ENCODE assay signal across 21 cellular contexts in genomic region chr9:125540497-125540896, GRCh38.
A peak's percentile ranks its signal among the peaks of the same experiment; 100 is the strongest.
DNase-seq lines count a peak whose midpoint lies in the region; ATAC-seq, FAIRE-seq and TF ChIP-seq lines count a peak whose summit lies in the region.
"Had no signal": no experiment of that assay in that cellular context is flagged by ENCODE, and none has a peak within 500 bp of the region (broad histone marks: within the 10 kb centered on the region; RNA-seq: fewer than 3 reads in every experiment).

No MANE protein-coding gene starts in this region.

- H3K4me1 ChIP-seq in esophagus squamous epithelium = peaks cover 23 to 91% (median 36%) of the 10 kb centered on the region in 3 donors
- H3K4me1 ChIP-seq: neural progenitor cell had no signal

- H3K4me3 ChIP-seq in esophagus squamous epithelium = no peak overlapping the region
- H3K4me3 ChIP-seq: heart right ventricle, neural progenitor cell, prostate gland, testis had no signal

- WGBS in esophagus squamous epithelium, 2 donors = 37 to 73% methylated on average over 3 of the region's 3 CpGs

- H3K4me1 Mint-ChIP-seq in activated T-cell treated with anti-CD3 and anti-CD28 coated beads, Interleukin-2, amount 50 U/mL, for 72 hours (ENCODE audit: low read depth) = peaks cover 12% of the 10 kb centered on the region
- peaks cover 4% of the 10 kb centered on the region for H3K4me1 Mint-ChIP-seq in stimulated activated effector memory CD8-positive, alpha-beta T cell treated with anti-CD3 and anti-CD28 coated beads, Interleukin-12 subunit alpha, Interleukin-12 subunit beta, amount 100 ng/mL, for 72 hours
- H3K4me1 Mint-ChIP-seq: CD14-positive monocyte, neural progenitor cell had no signal

- TF ChIP-seq CTCF in esophagus squamous epithelium (IDR thresholded peaks at IDR 0.05) = no peak

- no peak overlapping the region for H3K27ac Mint-ChIP-seq in activated T-cell treated with anti-CD3 and anti-CD28 coated beads, Interleukin-2, amount 50 U/mL, for 72 hours
- H3K27ac Mint-ChIP-seq in stimulated activated effector memory CD8-positive, alpha-beta T cell treated with anti-CD3 and anti-CD28 coated beads, Interleukin-12 subunit alpha, Interleukin-12 subunit beta, amount 100 ng/mL, for 72 hours = no peak overlapping the region
- H3K27ac Mint-ChIP-seq: activated CD4-positive, alpha-beta memory T cell treated with anti-CD3 and anti-CD28 coated beads for 36 hours; activated naive CD8-positive, alpha-beta T cell treated with anti-CD3 and anti-CD28 coated beads, Interleukin-2, amount 10 ng/mL, durations not matched to agents 7 days and 5 days; CD14-positive monocyte; neural progenitor cell had no signal

- H3K9me3 ChIP-seq in esophagus squamous epithelium = no peaks in the 10 kb centered on the region
- H3K9me3 ChIP-seq: heart right ventricle, prostate gland, testis had no signal

- no peak overlapping the region for H3K4me3 Mint-ChIP-seq in activated T-cell treated with anti-CD3 and anti-CD28 coated beads, Interleukin-2, amount 50 U/mL, for 72 hours
- H3K4me3 Mint-ChIP-seq in stimulated activated effector memory CD8-positive, alpha-beta T cell treated with anti-CD3 and anti-CD28 coated beads, Interleukin-12 subunit alpha, Interleukin-12 subunit beta, amount 100 ng/mL, for 72 hours = no peak overlapping the region
- H3K4me3 Mint-ChIP-seq: activated CD4-positive, alpha-beta memory T cell treated with anti-CD3 and anti-CD28 coated beads for 36 hours; activated naive CD8-positive, alpha-beta T cell treated with anti-CD3 and anti-CD28 coated beads, Interleukin-2, amount 10 ng/mL, durations not matched to agents 7 days and 5 days; CD14-positive monocyte; neural progenitor cell had no signal

- H3K27ac ChIP-seq in esophagus squamous epithelium = peak overlapping the region in 3 of 4 donors; percentile 54 to 68 (median 58)
- H3K27ac ChIP-seq: heart right ventricle, neural progenitor cell, prostate gland, testis, VCaP had no signal

- H3K36me3 Mint-ChIP-seq in activated T-cell treated with anti-CD3 and anti-CD28 coated beads, Interleukin-2, amount 50 U/mL, for 72 hours (ENCODE audit: insufficient read depth in 2 of 2) = peaks cover 0 to 4% of the 10 kb centered on the region in 2 donors
- peaks cover 29% of the 10 kb centered on the region for H3K36me3 Mint-ChIP-seq in stimulated activated effector memory CD8-positive, alpha-beta T cell treated with anti-CD3 and anti-CD28 coated beads, Interleukin-12 subunit alpha, Interleukin-12 subunit beta, amount 100 ng/mL, for 72 hours

- H3K9me3 Mint-ChIP-seq in activated T-cell treated with anti-CD3 and anti-CD28 coated beads, Interleukin-2, amount 50 U/mL, for 72 hours = no peaks in the 10 kb centered on the region
- H3K9me3 Mint-ChIP-seq in stimulated activated effector memory CD8-positive, alpha-beta T cell treated with anti-CD3 and anti-CD28 coated beads, Interleukin-12 subunit alpha, Interleukin-12 subunit beta, amount 100 ng/mL, for 72 hours = no peaks in the 10 kb centered on the region
- H3K9me3 Mint-ChIP-seq: activated CD4-positive, alpha-beta memory T cell treated with anti-CD3 and anti-CD28 coated beads for 36 hours; activated naive CD8-positive, alpha-beta T cell treated with anti-CD3 and anti-CD28 coated beads, Interleukin-2, amount 10 ng/mL, durations not matched to agents 7 days and 5 days; CD14-positive monocyte; neural progenitor cell had no signal

- H3K36me3 ChIP-seq in esophagus squamous epithelium = no peaks in the 10 kb centered on the region
- H3K36me3 ChIP-seq: neural progenitor cell, prostate gland had no signal

- FAIRE-seq in RCC 7860 (lab: Jason Lieb, UNC) = peak; percentile 89
- FAIRE-seq: A204.1 had no signal

- ATAC-seq in activated T-cell treated with anti-CD3 and anti-CD28 coated beads, Interleukin-2, amount 50 U/mL, for 72 hours (replicated peaks in 1 of 2) = peak; percentile 46 to 63
- peak; percentile 48 for ATAC-seq in stimulated activated effector memory CD8-positive, alpha-beta T cell treated with anti-CD3 and anti-CD28 coated beads, Interleukin-12 subunit alpha, Interleukin-12 subunit beta, amount 100 ng/mL, for 72 hours
- ATAC-seq: heart right ventricle had no signal

- DNase-seq in activated T-cell treated with anti-CD3 and anti-CD28 coated beads, Interleukin-2, amount 50 U/mL, for 72 hours = no peak
- DNase-seq in activated T-cell treated with anti-CD3 and anti-CD28 coated beads, Interleukin-2, amount 50 U/mL, for 1 hour = no peak
- DNase-seq in RCC 7860 (ENCODE audit: low spot score) = peak; percentile 71
- DNase-seq in esophagus squamous epithelium (lab: John Stamatoyannopoulos, UW) = no peak
- DNase-seq in stimulated activated effector memory CD8-positive, alpha-beta T cell treated with anti-CD3 and anti-CD28 coated beads, Interleukin-12 subunit alpha, Interleukin-12 subunit beta, amount 100 ng/mL, for 72 hours (ENCODE audit: low spot score in 2 of 2) = no peak
- no peak for DNase-seq in stimulated activated CD8-positive, alpha-beta memory T cell treated with anti-CD3 and anti-CD28 coated beads, Interleukin-4, amount 100 ng/mL, for 48 hours
- DNase-seq in NCI-H748 treated with DMSO at 0.1 percent for 48 hours (lab: John Stamatoyannopoulos, UW) = no peak
- no peak for DNase-seq in putamen (ENCODE audit: low spot score)
- DNase-seq: activated CD4-positive, alpha-beta memory T cell treated with anti-CD3 and anti-CD28 coated beads for 36 hours; activated naive CD8-positive, alpha-beta T cell treated with anti-CD3 and anti-CD28 coated beads, Interleukin-2, amount 10 ng/mL, durations not matched to agents 7 days and 5 days; effector CD4-positive, alpha-beta T cell; heart right ventricle; MM.1S; NCI-H2227 treated with DMSO at 0.1 percent for 48 hours; SHP77; testis had no signal

- intact Hi-C loops in esophagus squamous epithelium (cut with DNase I) = no loop called here

- H3K27me3 ChIP-seq in esophagus squamous epithelium = no peaks in the 10 kb centered on the region
- H3K27me3 ChIP-seq: heart right ventricle, neural progenitor cell, testis had no signal

- H3K27me3 Mint-ChIP-seq in activated T-cell treated with anti-CD3 and anti-CD28 coated beads, Interleukin-2, amount 50 U/mL, for 72 hours (ENCODE audit: low read depth) = no peaks in the 10 kb centered on the region
- H3K27me3 Mint-ChIP-seq: activated CD4-positive, alpha-beta memory T cell treated with anti-CD3 and anti-CD28 coated beads for 36 hours; activated naive CD8-positive, alpha-beta T cell treated with anti-CD3 and anti-CD28 coated beads, Interleukin-2, amount 10 ng/mL, durations not matched to agents 7 days and 5 days had no signal

- no peak for TF ChIP-seq POLR2A in esophagus squamous epithelium (IDR thresholded peaks at IDR 0.05)
